In genomic region chr7:49721441-49721840, GRCh38 we compare ENCODE assay signal across 35 cellular contexts. TPM values are rescaled to one million over a fixed set of nuclear protein-coding genes. Genes with fewer than 3 reads are reported as not detected.
"Had no signal": no experiment of that assay in that cellular context is flagged by ENCODE, and none has a peak within 500 bp of the region (broad histone marks: within the 10 kb centered on the region; RNA-seq: fewer than 3 reads in every experiment).

No MANE protein-coding gene starts in this region.

- DNase-seq: activated B cell treated with CpG ODN at 0.5 μM for 24 hours; activated CD4-positive, alpha-beta memory T cell treated with anti-CD3 and anti-CD28 coated beads for 36 hours; activated CD4-positive, alpha-beta T cell treated with anti-CD3 and anti-CD28 coated beads for 4 hours; activated CD4-positive, alpha-beta T cell treated with anti-CD3 and anti-CD28 coated beads, Interleukin-2, amount 10 ng/mL, durations not matched to agents 24 days and 14 days; activated CD4-positive, alpha-beta T cell treated with anti-CD3 and anti-CD28 coated beads, Interleukin-2, amount 50 U/mL, for 1 hour; activated CD4-positive, alpha-beta T cell treated with anti-CD3 and anti-CD28 coated beads, Interleukin-2, amount 50 U/mL, for 4 hours; activated CD4-positive, CD25-positive, alpha-beta regulatory T cell treated with anti-CD3 and anti-CD28 coated beads, Interleukin-2, amount 50 U/mL, for 72 hours; activated CD8-positive, alpha-beta memory T cell treated with anti-CD3 and anti-CD28 coated beads, Interleukin-2, amount 50 U/mL, for 4 hours; activated CD8-positive, alpha-beta T cell treated with anti-CD3 and anti-CD28 coated beads for 36 hours; activated effector memory CD4-positive, alpha-beta T cell treated with anti-CD3 and anti-CD28 coated beads, Interleukin-2, amount 50 U/mL, for 16 hours; activated gamma-delta T cell treated with Interleukin-2 at 50 U/mL for 16 hours; activated naive CD4-positive, alpha-beta T cell; activated naive CD4-positive, alpha-beta T cell treated with anti-CD3 and anti-CD28 coated beads for 36 hours; activated naive CD4-positive, alpha-beta T cell treated with anti-CD3 and anti-CD28 coated beads, Interleukin-2, amount 50 U/mL, for 16 hours; activated naive CD8-positive, alpha-beta T cell treated with anti-CD3 and anti-CD28 coated beads for 36 hours; activated T-cell treated with anti-CD3 and anti-CD28 coated beads for 4 hours; activated T-cell treated with anti-CD3 and anti-CD28 coated beads, Interleukin-2, amount 50 U/mL, for 1 hour; activated T-cell treated with anti-CD3 and anti-CD28 coated beads, Interleukin-2, amount 50 U/mL, for 4 hours; activated T-cell treated with anti-CD3 and anti-CD28 coated beads, Interleukin-2, amount 50 U/mL, for 72 hours; adrenal gland; amniotic stem cell; aorta; body of pancreas; brain microvascular endothelial cell; central memory CD4-positive, alpha-beta T cell; T-helper 1 cell; T-helper 2 cell; T-helper 9 cell had no signal

- H3K4me1 ChIP-seq: adrenal gland, body of pancreas, breast epithelium had no signal

- H3K36me3 ChIP-seq: adrenal gland, brain microvascular endothelial cell, breast epithelium had no signal

- H3K9me3 ChIP-seq: adrenal gland, body of pancreas, breast epithelium had no signal

- H3K27ac ChIP-seq: adrenal gland, body of pancreas, brain microvascular endothelial cell, breast epithelium, VCaP had no signal

- ATAC-seq: activated CD8-positive, alpha-beta T cell treated with anti-CD3 and anti-CD28 coated beads for 36 hours; activated naive CD4-positive, alpha-beta T cell treated with anti-CD3 and anti-CD28 coated beads, Interleukin-2, amount 50 U/mL, for 72 hours; activated T-cell treated with anti-CD3 and anti-CD28 coated beads, Interleukin-2, amount 50 U/mL, for 4 hours; activated T-cell treated with anti-CD3 and anti-CD28 coated beads, Interleukin-2, amount 50 U/mL, for 72 hours; activated T-helper 17 cell treated with anti-CD3 and anti-CD28 coated beads, Interleukin-2, amount 50 U/mL, for 72 hours; body of pancreas had no signal

- H3K27me3 ChIP-seq: adrenal gland, body of pancreas, brain microvascular endothelial cell, breast epithelium had no signal

- H3K4me3 ChIP-seq: adrenal gland, body of pancreas, breast epithelium had no signal

RNA-seq across cellular contexts. Expression of gene VWC2, which starts 52.0 kb away (rescaled TPM):
- total RNA-seq: activated B cell treated with CpG ODN at 0.5 μM for 24 hours; activated CD4-positive, alpha-beta memory T cell treated with anti-CD3 and anti-CD28 coated beads for 36 hours; activated CD4-positive, alpha-beta T cell treated with anti-CD3 and anti-CD28 coated beads, Interleukin-2, amount 10 ng/mL, durations not matched to agents 24 days and 14 days; activated CD8-positive, alpha-beta memory T cell treated with anti-CD3 and anti-CD28 coated beads for 36 hours; activated CD8-positive, alpha-beta T cell treated with anti-CD3 and anti-CD28 coated beads for 36 hours; activated naive CD4-positive, alpha-beta T cell treated with anti-CD3 and anti-CD28 coated beads for 36 hours; activated naive CD4-positive, alpha-beta T cell treated with anti-CD3 and anti-CD28 coated beads, Interleukin-2, amount 50 U/mL, for 72 hours; activated naive CD8-positive, alpha-beta T cell treated with anti-CD3 and anti-CD28 coated beads for 36 hours; activated T-cell treated with anti-CD3 and anti-CD28 coated beads, Interleukin-2, amount 50 U/mL, for 4 hours; activated T-cell treated with anti-CD3 and anti-CD28 coated beads, Interleukin-2, amount 50 U/mL, for 72 hours; activated T-helper 1 cell treated with anti-CD3 and anti-CD28 coated beads, Interleukin-12 subunit alpha, Interleukin-12 subunit beta, Interleukin-2, Interleukin-4 antibody, amounts not matched to agents 30 ng/mL and 10 ng/mL and 1 ng/mL, durations not matched to agents 14 hours and 24 hours and 36 hours; activated T-helper 17 cell treated with anti-CD3 and anti-CD28 coated beads, Interleukin-2, amount 50 U/mL, for 72 hours; aorta; astrocyte; body of pancreas had no signal
